Comparison of ENCODE assay signal across 26 cellular contexts in the genomic region with DNA sequence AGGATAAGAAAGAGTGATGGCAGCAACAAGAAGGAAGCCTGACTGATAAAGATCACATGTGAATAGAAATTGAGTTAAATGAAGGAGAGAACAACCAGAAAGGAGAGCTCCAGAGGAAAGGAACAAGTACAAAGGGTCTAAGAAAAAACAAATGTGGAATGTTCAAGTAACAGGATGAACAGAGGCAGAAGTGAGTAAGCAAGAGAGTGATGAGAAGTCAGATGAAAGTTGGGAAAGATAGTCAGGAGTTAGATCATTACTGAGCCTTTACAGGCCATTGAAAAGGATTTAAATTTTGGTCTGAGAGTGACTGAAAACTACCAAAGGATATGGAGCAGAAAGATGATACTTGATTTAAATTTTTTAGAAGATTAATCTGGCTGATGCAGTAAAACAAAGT. TPM values are rescaled to one million over a fixed set of nuclear protein-coding genes. Genes with fewer than 3 reads are reported as not detected.
"Had no signal": no experiment of that assay in that cellular context is flagged by ENCODE, and none has a peak within 500 bp of the region (broad histone marks: within the 10 kb centered on the region; RNA-seq: fewer than 3 reads in every experiment).

No MANE protein-coding gene starts in this region.

- H3K4me1 ChIP-seq: body of pancreas, pancreas, psoas muscle, suprapubic skin, tibial artery had no signal

- H3K27me3 ChIP-seq: body of pancreas, cardiac muscle cell, dorsolateral prefrontal cortex, pancreas, suprapubic skin, tibial artery had no signal

- DNase-seq: activated CD4-positive, alpha-beta memory T cell treated with anti-CD3 and anti-CD28 coated beads, Interleukin-2, amount 10 ng/mL, durations not matched to agents 7 days and 5 days; activated CD4-positive, alpha-beta T cell treated with anti-CD3 and anti-CD28 coated beads, Interleukin-2, amount 10 ng/mL, durations not matched to agents 24 days and 14 days; activated gamma-delta T cell treated with Interleukin-2 at 50 U/mL for 16 hours; activated naive CD4-positive, alpha-beta T cell treated with anti-CD3 and anti-CD28 coated beads, Interleukin-2, amount 50 U/mL, for 16 hours; activated T-cell treated with anti-CD3 and anti-CD28 coated beads, Interleukin-2, amount 50 U/mL, for 4 hours; aorta; body of pancreas; cerebellar nuclear complex; dorsolateral prefrontal cortex; effector memory CD4-positive, alpha-beta T cell; head of caudate nucleus; hippocampal formation; kidney; left colon; mammary epithelial cell; naive thymus-derived CD4-positive, alpha-beta T cell; nucleus accumbens; pancreas; psoas muscle; stimulated activated CD4-positive, alpha-beta T cell treated with anti-CD3 and anti-CD28 coated beads, Interleukin-15, amount 100 ng/mL, for 24 hours; stimulated activated naive CD4-positive, alpha-beta T cell; tibial artery had no signal

- H3K27ac Mint-ChIP-seq: activated CD4-positive, alpha-beta memory T cell treated with anti-CD3 and anti-CD28 coated beads, Interleukin-2, amount 10 ng/mL, durations not matched to agents 7 days and 5 days; activated CD4-positive, alpha-beta T cell treated with anti-CD3 and anti-CD28 coated beads, Interleukin-2, amount 10 ng/mL, durations not matched to agents 24 days and 14 days; activated T-helper 17 cell treated with anti-CD3 and anti-CD28 coated beads, Interleukin-2, amount 50 U/mL, for 72 hours had no signal

- H3K27ac ChIP-seq: body of pancreas, cardiac muscle cell, coronary artery, dorsolateral prefrontal cortex, pancreas, psoas muscle, suprapubic skin, tibial artery had no signal

- H3K4me3 ChIP-seq: body of pancreas, cardiac muscle cell, coronary artery, dorsolateral prefrontal cortex, pancreas, psoas muscle, suprapubic skin, tibial artery had no signal

- H3K27me3 Mint-ChIP-seq: activated CD4-positive, alpha-beta memory T cell treated with anti-CD3 and anti-CD28 coated beads, Interleukin-2, amount 10 ng/mL, durations not matched to agents 7 days and 5 days; activated CD4-positive, alpha-beta T cell treated with anti-CD3 and anti-CD28 coated beads, Interleukin-2, amount 10 ng/mL, durations not matched to agents 24 days and 14 days; activated T-helper 17 cell treated with anti-CD3 and anti-CD28 coated beads, Interleukin-2, amount 50 U/mL, for 72 hours; naive thymus-derived CD4-positive, alpha-beta T cell had no signal

- H3K4me3 Mint-ChIP-seq: activated CD4-positive, alpha-beta memory T cell treated with anti-CD3 and anti-CD28 coated beads, Interleukin-2, amount 10 ng/mL, durations not matched to agents 7 days and 5 days; activated CD4-positive, alpha-beta T cell treated with anti-CD3 and anti-CD28 coated beads, Interleukin-2, amount 10 ng/mL, durations not matched to agents 24 days and 14 days; activated T-cell treated with anti-CD3 and anti-CD28 coated beads, Interleukin-2, amount 50 U/mL, for 4 hours; activated T-helper 17 cell treated with anti-CD3 and anti-CD28 coated beads, Interleukin-2, amount 50 U/mL, for 72 hours; naive thymus-derived CD4-positive, alpha-beta T cell had no signal

- H3K9me3 ChIP-seq: body of pancreas, pancreas had no signal

- ATAC-seq: activated T-cell treated with anti-CD3 and anti-CD28 coated beads, Interleukin-2, amount 50 U/mL, for 4 hours; activated T-helper 17 cell treated with anti-CD3 and anti-CD28 coated beads, Interleukin-2, amount 50 U/mL, for 72 hours; body of pancreas; left colon; naive thymus-derived CD4-positive, alpha-beta T cell; pancreas; psoas muscle had no signal

- H3K9me3 Mint-ChIP-seq: activated CD4-positive, alpha-beta memory T cell treated with anti-CD3 and anti-CD28 coated beads, Interleukin-2, amount 10 ng/mL, durations not matched to agents 7 days and 5 days; activated T-helper 17 cell treated with anti-CD3 and anti-CD28 coated beads, Interleukin-2, amount 50 U/mL, for 72 hours had no signal

RNA-seq across cellular contexts. Expression of a gene that starts 38.4 kb away (rescaled TPM):
- total RNA-seq: activated T-cell treated with anti-CD3 and anti-CD28 coated beads, Interleukin-2, amount 50 U/mL, for 4 hours had no signal
